Comparison of ENCODE assay signal across 8 cellular contexts in the genomic region with DNA sequence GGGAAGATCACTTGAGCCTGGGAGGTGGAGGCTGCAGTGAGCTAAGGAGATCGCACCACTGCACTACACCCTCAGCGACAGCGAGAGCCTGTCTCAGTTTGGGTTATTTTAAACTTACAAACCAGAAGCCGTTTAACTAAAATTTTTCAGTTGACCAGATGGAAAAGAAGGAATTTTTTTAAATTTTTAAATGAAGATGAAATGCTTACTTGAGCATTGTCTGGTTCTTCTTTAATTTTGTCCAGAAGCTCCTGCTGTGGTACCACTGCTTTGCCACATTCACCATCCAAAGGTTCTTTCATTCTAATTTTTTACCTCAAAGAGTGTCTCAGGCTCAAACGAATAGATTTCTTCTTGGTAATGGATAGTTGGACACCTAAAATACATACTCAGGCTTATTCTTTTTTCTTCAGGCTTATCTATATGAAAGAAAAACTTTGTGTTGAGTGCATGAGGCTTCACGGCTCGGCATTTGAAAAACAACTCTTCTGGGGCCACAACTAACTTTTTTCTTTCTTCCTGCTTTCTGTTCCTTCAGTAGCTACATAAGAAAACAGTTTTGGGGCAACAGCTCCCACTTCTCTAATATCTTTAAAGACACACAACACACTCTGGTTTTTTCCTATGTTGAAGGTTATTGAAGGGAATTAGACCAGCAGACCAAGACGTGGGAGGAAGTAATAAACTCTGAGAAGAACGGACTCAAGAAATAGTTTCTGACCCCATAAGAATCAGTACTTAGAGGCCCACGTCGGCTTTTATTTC. TPM values are rescaled to one million over a fixed set of nuclear protein-coding genes. Genes with fewer than 3 reads are reported as not detected.
DNase-seq lines count a peak whose midpoint lies in the region; ATAC-seq and TF ChIP-seq lines count a peak whose summit lies in the region.

No MANE protein-coding gene starts in this region.

- peak overlapping the region; percentile 97 to 100 (median 99) for H3K4me3 Mint-ChIP-seq in CD4-positive, alpha-beta memory T cell

- DNase-seq in CD4-positive, alpha-beta memory T cell, result peak in 1 of 5 donors; percentile 3
- peak; percentile 2 for DNase-seq in LoVo (ENCODE audit: low spot score)
- no peak for DNase-seq in mammary epithelial cell
- peak; percentile 2 for DNase-seq in mesenchymal stem cell
- DNase-seq in SKM-1 treated with dmso at 0.1 percent for 144 hours (lab: John Stamatoyannopoulos, UW; ENCODE audit: unreplicated experiment), result no peak
- no peak for DNase-seq in activated CD8-positive, alpha-beta memory T cell treated with anti-CD3 and anti-CD28 coated beads, Interleukin-2, amount 50 U/mL, for 4 hours

- peak overlapping the region in 1 of 2 experiments; percentile 65 for H3K14ac ChIP-seq in mesenchymal stem cell (ENCODE audit: low read length in 2 of 2)

- peaks cover 3% of the 10 kb centered on the region for H3K36me3 ChIP-seq in CD4-positive, alpha-beta memory T cell (ENCODE audit: insufficient read depth, low read length)
- H3K36me3 ChIP-seq in mammary epithelial cell (ENCODE audit: insufficient read depth, low read length), result no peaks in the 10 kb centered on the region
- peaks cover 3 to 18% of the 10 kb centered on the region in 2 experiments for H3K36me3 ChIP-seq in mesenchymal stem cell (ENCODE audit: control insufficient read depth in 1 of 2, insufficient read depth in 2 of 2, low read depth in 1 of 2, low read length in 2 of 2)

- peak overlapping the region; percentile 93 to 100 (median 99) for H3K27ac Mint-ChIP-seq in CD4-positive, alpha-beta memory T cell

- no peak overlapping the region for H4K8ac ChIP-seq in mesenchymal stem cell (ENCODE audit: low read length)

- dilution Hi-C loops in mammary epithelial cell (cut with HindIII; ENCODE audit: low sequenced_read_pairs), result no loop called here

- H2BK12ac ChIP-seq in mesenchymal stem cell (ENCODE audit: low read length in 2 of 2), result no peak overlapping the region

- H3K9ac ChIP-seq in mammary epithelial cell (ENCODE audit: insufficient read depth, low read length) (peak overlapping the region; percentile 76), mesenchymal stem cell (ENCODE audit: low read length) (peak overlapping the region; percentile 97)

- peak overlapping the region; percentile 61 to 67 for H3K18ac ChIP-seq in mesenchymal stem cell (ENCODE audit: low read depth in 1 of 2, low read length in 2 of 2)

- CTCF ChIA-PET in CD4-positive, alpha-beta memory T cell (lab: Charles Lee; ENCODE audit: partially characterized antibody), result interaction anchor here (1.1 to 1.5 kb wide), 3 partner anchors 48 to 534 kb away, joined by 3 read pairs; no protein-coding TSS in a partner anchor
- CTCF ChIA-PET in mammary epithelial cell (lab: Charles Lee; ENCODE audit: low non-redundant PET), result no interaction called here

- peaks cover 0 to 9% (median 3%) of the 10 kb centered on the region in 8 donors for H3K9me3 Mint-ChIP-seq in CD4-positive, alpha-beta memory T cell

- H2AFZ ChIP-seq in mammary epithelial cell (ENCODE audit: low read depth, low read length) (peak overlapping the region; percentile 97), mesenchymal stem cell (ENCODE audit: low read depth, low read length) (no peak overlapping the region)

- H3K4me1 ChIP-seq in CD4-positive, alpha-beta memory T cell (ENCODE audit: insufficient read depth, low read length), result peaks cover 34% of the 10 kb centered on the region
- H3K4me1 ChIP-seq in mammary epithelial cell (ENCODE audit: insufficient read depth, low read length) (peaks cover 9% of the 10 kb centered on the region), mesenchymal stem cell (ENCODE audit: control insufficient read depth, insufficient read depth, low read depth, low read length) (peaks cover 4% of the 10 kb centered on the region)

- no peak overlapping the region for H2BK5ac ChIP-seq in mesenchymal stem cell (ENCODE audit: low read depth, low read length, poor library complexity, severe bottlenecking)

- BruUV-seq in mammary epithelial cell (replicated peaks; lab: Mats Ljungman, UMichigan), result no TSS peak

- no peak for TF ChIP-seq CTCF in mammary epithelial cell (conservative IDR thresholded peaks at IDR 0.05 in 1 of 2, IDR thresholded peaks at IDR 0.05 in 1 of 2; ENCODE audit: extremely low read depth in 1 of 2, insufficient read depth in 1 of 2, low read depth in 1 of 2, low read length in 2 of 2)

- intact Hi-C loops in CD4-positive, alpha-beta memory T cell (cut with micrococcal nuclease), result loop anchor here (2.0 to 5.0 kb wide), 6 partner anchors 46 to 238 kb away; partner anchors contain the start of genes SFPQ, TMEM35B, ZMYM1 and ZMYM4
- intact Hi-C loops in mammary epithelial cell (cut with micrococcal nuclease), result loop anchor here (1.0 to 2.0 kb wide), 2 partner anchors 55 to 150 kb away; no protein-coding TSS in a partner anchor

- no peaks in the 10 kb centered on the region for H3K27me3 Mint-ChIP-seq in CD4-positive, alpha-beta memory T cell

- H2BK120ac ChIP-seq in mesenchymal stem cell (ENCODE audit: low read depth, low read length), result peak overlapping the region; percentile 39

- no peak overlapping the region for H2BK15ac ChIP-seq in mesenchymal stem cell (ENCODE audit: low read depth, poor library complexity, severe bottlenecking)

- POLR2A ChIA-PET in CD4-positive, alpha-beta memory T cell (lab: Charles Lee; ENCODE audit: partially characterized antibody), result interaction anchor here (0.7 to 3.4 kb wide), 8 partner anchors 11 to 171 kb away, joined by 3 to 33 read pairs (median 6); partner anchors contain the start of genes SMIM12, TMEM35B and ZMYM1

- peaks cover 47% of the 10 kb centered on the region for H3K79me2 ChIP-seq in mammary epithelial cell (ENCODE audit: insufficient read depth, low read length)

- H3K27ac ChIP-seq in CD4-positive, alpha-beta memory T cell (ENCODE audit: low read depth, low read length), result peak overlapping the region; percentile 82
- H3K27ac ChIP-seq in mammary epithelial cell (ENCODE audit: insufficient read depth, low read depth, low read length) (peak overlapping the region; percentile 86), mesenchymal stem cell (ENCODE audit: low read length, poor library complexity, severe bottlenecking) (peak overlapping the region; percentile 96)

- no peak for ATAC-seq in GM21367 (IDR thresholded peaks at IDR 0.05; ENCODE audit: unreplicated experiment)
- no peak for ATAC-seq in HG03571 (IDR thresholded peaks at IDR 0.05; ENCODE audit: unreplicated experiment)

- no peak overlapping the region for H3K23ac ChIP-seq in mesenchymal stem cell (ENCODE audit: low read length in 2 of 2)

- H3K36me3 Mint-ChIP-seq in CD4-positive, alpha-beta memory T cell, result peaks cover 20 to 29% of the 10 kb centered on the region in 2 donors

- H3K4me1 Mint-ChIP-seq in CD4-positive, alpha-beta memory T cell, result peaks cover 30 to 54% (median 44%) of the 10 kb centered on the region in 4 donors

- peak overlapping the region; percentile 92 for H3K4me2 ChIP-seq in mammary epithelial cell (ENCODE audit: insufficient read depth, low read depth, low read length)
- H3K4me2 ChIP-seq in mesenchymal stem cell (ENCODE audit: low read length, poor library complexity, severe bottlenecking), result peak overlapping the region; percentile 85

- peaks cover 9% of the 10 kb centered on the region for H3K79me1 ChIP-seq in mesenchymal stem cell (replicated peaks; ENCODE audit: low read length, poor library complexity, severe bottlenecking)

- H4K91ac ChIP-seq in mesenchymal stem cell (ENCODE audit: low read length), result no peak overlapping the region

- peak overlapping the region in 1 of 2 experiments; percentile 54 for H3K4ac ChIP-seq in mesenchymal stem cell (ENCODE audit: low read depth in 1 of 2, low read length in 2 of 2)

- no peak overlapping the region for H2AK5ac ChIP-seq in mesenchymal stem cell (ENCODE audit: low read length, severe bottlenecking)

- H3K27me3 ChIP-seq in CD4-positive, alpha-beta memory T cell (ENCODE audit: insufficient read depth, low read length), result no peaks in the 10 kb centered on the region
- no peaks in the 10 kb centered on the region for H3K27me3 ChIP-seq in mammary epithelial cell (ENCODE audit: insufficient read depth, low read length)
- no peaks in the 10 kb centered on the region for H3K27me3 ChIP-seq in mesenchymal stem cell (ENCODE audit: control insufficient read depth in 1 of 2, insufficient read depth in 1 of 2, low read length in 2 of 2)

- H3K4me3 ChIP-seq in CD4-positive, alpha-beta memory T cell (ENCODE audit: low read length in 2 of 2), result peak overlapping the region; percentile 77 to 84
- H3K4me3 ChIP-seq in mammary epithelial cell (replicated peaks in 1 of 3; ENCODE audit: insufficient read depth in 1 of 3, low read depth in 2 of 3, low read length in 3 of 3), result peak overlapping the region; percentile 58 to 96 (median 82)
- H3K4me3 ChIP-seq in mesenchymal stem cell (ENCODE audit: insufficient read depth in 1 of 2, low read depth in 1 of 2, low read length in 2 of 2), result peak overlapping the region; percentile 63 to 93

- H4K20me1 ChIP-seq in mammary epithelial cell (ENCODE audit: insufficient read depth, low read length), result no peaks in the 10 kb centered on the region

- no peaks in the 10 kb centered on the region for H3K9me3 ChIP-seq in CD4-positive, alpha-beta memory T cell (ENCODE audit: control insufficient read depth in 1 of 2, low read length in 2 of 2)
- no peaks in the 10 kb centered on the region for H3K9me3 ChIP-seq in mammary epithelial cell (replicated peaks; ENCODE audit: insufficient read depth, low read length)
- peaks cover 13% of the 10 kb centered on the region for H3K9me3 ChIP-seq in mesenchymal stem cell (ENCODE audit: control insufficient read depth, low read length)

- 45% methylated on average over 11 of the region's 11 CpGs for WGBS in mammary epithelial cell (ENCODE audit: low coverage, missing lambda C conversion rate)
- WGBS in mesenchymal stem cell, result 60% methylated on average over 10 of the region's 11 CpGs

- in situ Hi-C loops in mammary epithelial cell (cut with MboI; ENCODE audit: low sequenced_read_pairs in 2 of 2), result no loop called here

RNA-seq across cellular contexts. Expression of gene ZMYM6, which starts 1.2 kb away (rescaled TPM):
- total RNA-seq in CD4-positive, alpha-beta memory T cell, result 10 to 100 TPM; 42.9 to 45.8 TPM
- 1 to 10 TPM; 7.5 to 8.2 TPM for polyA plus RNA-seq in CD4-positive, alpha-beta memory T cell
- total RNA-seq in mammary epithelial cell, result 10 to 100 TPM; 22.1 to 35.7 TPM
- polyA plus RNA-seq in mammary epithelial cell, result 4.7 TPM
- 27.6 TPM for polyA minus RNA-seq in mammary epithelial cell
- 14.8 TPM for polyA plus RNA-seq in mesenchymal stem cell (2013, experiment 1 of 2)
- 14.3 TPM for polyA plus RNA-seq in mesenchymal stem cell (2013, experiment 2 of 2)

RNA-seq across cellular contexts. Expression of gene TMEM35B, which starts 45.4 kb away (rescaled TPM):
- 10 to 100 TPM; 51.7 to 54.2 TPM for total RNA-seq in CD4-positive, alpha-beta memory T cell
- polyA plus RNA-seq in CD4-positive, alpha-beta memory T cell, result 100 to 1,000 TPM; 225 to 291 TPM
- total RNA-seq in mammary epithelial cell, result 10 to 100 TPM; 11.8 to 20.6 TPM
- polyA plus RNA-seq in mammary epithelial cell, result 32.1 TPM
- not detected for polyA minus RNA-seq in mammary epithelial cell
- polyA plus RNA-seq in mesenchymal stem cell (2013, experiment 1 of 2), result 31.1 TPM
- 35.9 TPM for polyA plus RNA-seq in mesenchymal stem cell (2013, experiment 2 of 2)

RNA-seq across cellular contexts. Expression of gene ZMYM1, which starts 48.7 kb away (rescaled TPM):
- total RNA-seq in CD4-positive, alpha-beta memory T cell, result 10 to 100 TPM; 24.6 to 25.9 TPM
- polyA plus RNA-seq in CD4-positive, alpha-beta memory T cell, result 10 to 100 TPM; 10.0 to 13.3 TPM
- 10 to 100 TPM; 20.6 to 38.5 TPM for total RNA-seq in mammary epithelial cell
- polyA plus RNA-seq in mammary epithelial cell, result 10.2 TPM
- 47.1 TPM for polyA minus RNA-seq in mammary epithelial cell
- polyA plus RNA-seq in mesenchymal stem cell (2013, experiment 1 of 2), result 6.8 TPM
- 7.2 TPM for polyA plus RNA-seq in mesenchymal stem cell (2013, experiment 2 of 2)

Comparison
In these comparisons a context has a peak if more than half of its experiments do, and no peak if none do; other contexts are left out.
1. DNase-seq: peak in LoVo (single experiment) and mesenchymal stem cell (single experiment); none in mammary epithelial cell (single experiment), SKM-1 treated with dmso at 0.1 percent for 144 hours (single experiment) and activated CD8-positive, alpha-beta memory T cell treated with anti-CD3 and anti-CD28 coated beads, Interleukin-2, amount 50 U/mL, for 4 hours (single experiment).
2. Peak in every context shown above with its lines, with median percentiles within 50 percentile points of each other: H3K27ac ChIP-seq and H3K4me3 ChIP-seq.